ENCODE assay signal across 1 cellular context in genomic region chr2:9327873-9328352, GRCh38.
TF ChIP-seq lines count a peak whose summit lies in the region.

No MANE protein-coding gene starts in this region.

TF ChIP-seq in HepG2, 621 proteins besides CTCF, POLR2A, EP300 and RAD21 (continued from another document and continues in another):
- TF ChIP-seq ZNF281 (CRISPR knock-in tag; IDR thresholded peaks at IDR 0.05; ENCODE audit: borderline replicate concordance) (no peak), FOSL2 (CRISPR knock-in tag; IDR thresholded peaks at IDR 0.05) (peak; percentile 98), FUBP1 (CRISPR knock-in tag; IDR thresholded peaks at IDR 0.05; ENCODE audit: borderline replicate concordance) (no peak), ZNF430 (CRISPR knock-in tag; IDR thresholded peaks at IDR 0.05) (0 out of 2 replicates have a peak, but pooled peaks have one; percentile 34), SPEN (CRISPR knock-in tag; IDR thresholded peaks at IDR 0.05; ENCODE audit: low read depth) (no peak), HHEX (CRISPR knock-in tag; IDR thresholded peaks at IDR 0.05) (0 out of 2 replicates have a peak, but pooled peaks have one; percentile 20), ZNF776 (CRISPR knock-in tag; IDR thresholded peaks at IDR 0.05) (no peak), SALL1 (CRISPR knock-in tag; IDR thresholded peaks at IDR 0.05) (peak; percentile 45; the same call in 1 of the 2 replicates), E2F2 (CRISPR knock-in tag; IDR thresholded peaks at IDR 0.05; ENCODE audit: borderline replicate concordance) (no peak), ETV5 (CRISPR knock-in tag; IDR thresholded peaks at IDR 0.05; ENCODE audit: borderline replicate concordance) (peak; percentile 52; the same call in 1 of the 2 replicates), ZNF616 (CRISPR knock-in tag; IDR thresholded peaks at IDR 0.05; ENCODE audit: low read depth) (no peak), ZNF275 (CRISPR knock-in tag; IDR thresholded peaks at IDR 0.05; ENCODE audit: borderline replicate concordance) (no peak), AHDC1 (CRISPR knock-in tag; IDR thresholded peaks at IDR 0.05; ENCODE audit: borderline replicate concordance) (peak; percentile 80; the same call in 1 of the 2 replicates), CEBPB (IDR thresholded peaks at IDR 0.05; ENCODE audit: borderline replicate concordance, low read depth, low read length) (peak; percentile 55; the same call in 1 of the 2 replicates), CREM (IDR thresholded peaks at IDR 0.05) (peak; percentile 78), CREM (CRISPR knock-in tag; IDR thresholded peaks at IDR 0.05) (no peak), POGZ (CRISPR knock-in tag; IDR thresholded peaks at IDR 0.05) (peak; percentile 31; the same call in 1 of the 2 replicates), RFXANK (CRISPR knock-in tag; IDR thresholded peaks at IDR 0.05) (no peak), ZNF17 (CRISPR knock-in tag; IDR thresholded peaks at IDR 0.05) (no peak), TBX2 (CRISPR knock-in tag; IDR thresholded peaks at IDR 0.05; ENCODE audit: borderline replicate concordance) (peak; percentile 32; the same call in 1 of the 2 replicates), RBFOX2 (IDR thresholded peaks at IDR 0.05; ENCODE audit: low read depth, low read length) (no peak), RARA (CRISPR knock-in tag; IDR thresholded peaks at IDR 0.05) (peak; percentile 80), CHCHD3 (CRISPR knock-in tag; IDR thresholded peaks at IDR 0.05) (no peak), PREB (CRISPR knock-in tag; IDR thresholded peaks at IDR 0.05) (no peak), ZKSCAN1 (IDR thresholded peaks at IDR 0.05; ENCODE audit: low read length) (no peak), TEAD3 (CRISPR knock-in tag; optimal IDR thresholded peaks at IDR 0.05; ENCODE audit: borderline replicate concordance) (peak; percentile 42), ZNF44 (CRISPR knock-in tag; IDR thresholded peaks at IDR 0.05) (no peak), ZNF644 (CRISPR knock-in tag; IDR thresholded peaks at IDR 0.05; ENCODE audit: low read depth) (0 out of 2 replicates have a peak, but pooled peaks have one; percentile 37), ZNF614 (CRISPR knock-in tag; IDR thresholded peaks at IDR 0.05; ENCODE audit: borderline replicate concordance) (0 out of 2 replicates have a peak, but pooled peaks have one; percentile 41), PAXIP1 (CRISPR knock-in tag; conservative IDR thresholded peaks at IDR 0.05) (0 out of 2 replicates have a peak, but pooled peaks have one; percentile 58), ZSCAN20 (CRISPR knock-in tag; IDR thresholded peaks at IDR 0.05; ENCODE audit: borderline replicate concordance) (no peak), IRF1 (CRISPR knock-in tag; IDR thresholded peaks at IDR 0.05; ENCODE audit: low read depth) (no peak), GLMP (CRISPR knock-in tag; IDR thresholded peaks at IDR 0.05; ENCODE audit: borderline replicate concordance) (no peak), PAF1 (CRISPR knock-in tag; IDR thresholded peaks at IDR 0.05) (no peak), ZNF441 (CRISPR knock-in tag; IDR thresholded peaks at IDR 0.05; ENCODE audit: borderline replicate concordance) (peak; percentile 41; the same call in 1 of the 2 replicates), SAFB2 (CRISPR knock-in tag; IDR thresholded peaks at IDR 0.05; ENCODE audit: borderline replicate concordance, low read depth) (no peak), PPARG (CRISPR knock-in tag; conservative IDR thresholded peaks at IDR 0.05) (0 out of 2 replicates have a peak, but pooled peaks have one; percentile 15), ISL2 (CRISPR knock-in tag; IDR thresholded peaks at IDR 0.05) (peak; percentile 72; the same call in 1 of the 2 replicates)
